Comparison of ENCODE assay signal across 1 cellular context in genomic region chr14:68318788-68319187, GRCh38.
TF ChIP-seq lines count a peak whose summit lies in the region.

No MANE protein-coding gene starts in this region.

TF ChIP-seq in GM12878, 131 proteins besides CTCF, POLR2A, EP300 and RAD21:
- TF ChIP-seq ATF7 (IDR thresholded peaks at IDR 0.05; ENCODE audit: low read depth) (0 out of 2 replicates have a peak, but pooled peaks have one; percentile 17), NR2F1 (conservative IDR thresholded peaks at IDR 0.05) (peak; percentile 60), FOS (IDR thresholded peaks at IDR 0.05; ENCODE audit: borderline replicate concordance, extremely low read depth, insufficient read length) (no peak), ZNF687 (IDR thresholded peaks at IDR 0.05) (peak; percentile 43; the same call in 1 of the 2 replicates), IKZF2 (IDR thresholded peaks at IDR 0.05) (peak in 1 of 2 experiments; percentile 24; a peak in 2 of 4 replicates), ZBTB33 (IDR thresholded peaks at IDR 0.05) (no peak), ZNF384 (IDR thresholded peaks at IDR 0.05; ENCODE audit: borderline replicate concordance, low read depth, low read length) (peak; percentile 56; the same call in 1 of the 2 replicates), ATF2 (IDR thresholded peaks at IDR 0.05; ENCODE audit: low read length) (0 out of 2 replicates have a peak, but pooled peaks have one; percentile 15), ZBED1 (IDR thresholded peaks at IDR 0.05; ENCODE audit: borderline replicate concordance) (no peak), MTA2 (IDR thresholded peaks at IDR 0.05; ENCODE audit: low read depth) (peak; percentile 29; the same call in 1 of the 2 replicates), E4F1 (IDR thresholded peaks at IDR 0.05; ENCODE audit: borderline replicate concordance, partially characterized antibody) (no peak), MEF2B (IDR thresholded peaks at IDR 0.05; ENCODE audit: partially characterized antibody, poor library complexity, severe bottlenecking) (peak; percentile 31), CBX5 (IDR thresholded peaks at IDR 0.05; ENCODE audit: low read depth) (no peak)
TF ChIP-seq in GM12878: peak in this region for 8.
